Comparison of ENCODE assay signal across 24 cellular contexts in genomic region chr21:45583831-45584509, GRCh38. TPM values are rescaled to one million over a fixed set of nuclear protein-coding genes. Genes with fewer than 3 reads are reported as not detected.
"Had no signal": no experiment of that assay in that cellular context is flagged by ENCODE, and none has a peak within 500 bp of the region (broad histone marks: within the 10 kb centered on the region; RNA-seq: fewer than 3 reads in every experiment).

No MANE protein-coding gene starts in this region.

- H3K4me1 Mint-ChIP-seq: naive B cell, neural crest cell had no signal

- ATAC-seq: gastrocnemius medialis, left cardiac atrium had no signal

- H3K27ac Mint-ChIP-seq: activated CD4-positive, alpha-beta T cell treated with anti-CD3 and anti-CD28 coated beads, Interleukin-2, amount 10 ng/mL, durations not matched to agents 7 days and 5 days; activated naive CD8-positive, alpha-beta T cell; naive B cell; T-helper 1 cell treated with Interleukin-12 subunit alpha and Interleukin-12 subunit beta and Interleukin-4 antibody, amounts not matched to agents 30 μg/mL and 1 μg/mL, for 36 hours had no signal

- H3K4me3 ChIP-seq: adrenal gland, ascending aorta, dorsolateral prefrontal cortex, esophagus squamous epithelium, gastrocnemius medialis, tibial artery, vagina had no signal

- H3K27ac ChIP-seq: adrenal gland, ascending aorta, brain microvascular endothelial cell, dorsolateral prefrontal cortex, esophagus squamous epithelium, gastrocnemius medialis, tibial artery, vagina had no signal

- DNase-seq: activated CD4-positive, alpha-beta T cell treated with anti-CD3 and anti-CD28 coated beads, Interleukin-2, amount 10 ng/mL, durations not matched to agents 7 days and 5 days; activated naive CD4-positive, alpha-beta T cell; activated T-cell treated with anti-CD3 and anti-CD28 coated beads for 4 hours; brain microvascular endothelial cell; central memory CD4-positive, alpha-beta T cell; esophagus squamous epithelium; gastrocnemius medialis; hypothalamus; left cardiac atrium; mesendoderm; naive B cell; occipital lobe; stimulated activated CD4-positive, alpha-beta T cell treated with anti-CD3 and anti-CD28 coated beads, Interleukin-4, amount 100 ng/mL, for 24 hours; stimulated activated naive CD4-positive, alpha-beta T cell treated with Interleukin-2 at 50 U/mL for 16 hours; substantia nigra; T1000; tibial artery had no signal

- H3K4me3 Mint-ChIP-seq: activated CD4-positive, alpha-beta T cell treated with anti-CD3 and anti-CD28 coated beads, Interleukin-2, amount 10 ng/mL, durations not matched to agents 7 days and 5 days; activated naive CD8-positive, alpha-beta T cell; naive B cell; neural crest cell; T-helper 1 cell treated with Interleukin-12 subunit alpha and Interleukin-12 subunit beta and Interleukin-4 antibody, amounts not matched to agents 30 μg/mL and 1 μg/mL, for 36 hours had no signal

RNA-seq across cellular contexts. Expression of gene PCBP3, which starts 59.6 kb away (rescaled TPM):
- total RNA-seq: ascending aorta had no signal
